Comparison of ENCODE assay signal across 9 cellular contexts in the genomic region with DNA sequence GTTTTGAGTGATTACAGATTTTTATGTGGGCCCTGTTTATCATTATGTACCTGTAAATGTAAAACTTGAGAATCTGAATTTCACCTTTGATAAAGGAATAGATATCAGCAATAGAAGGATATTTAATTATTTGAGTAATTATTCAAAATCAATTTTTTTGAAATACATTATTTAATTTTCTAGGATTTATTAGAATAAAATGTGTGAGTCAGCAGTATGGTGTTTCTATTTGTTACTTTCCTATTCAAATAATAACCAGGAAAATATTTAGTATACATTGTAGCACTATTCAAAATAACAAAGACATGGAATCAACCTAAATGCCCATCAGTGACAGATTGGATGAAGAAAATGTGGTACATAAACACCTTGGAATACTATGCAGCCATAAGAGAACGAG.
"Had no signal": no experiment of that assay in that cellular context is flagged by ENCODE, and none has a peak within 500 bp of the region (broad histone marks: within the 10 kb centered on the region; RNA-seq: fewer than 3 reads in every experiment).

No MANE protein-coding gene starts in this region.

- FAIRE-seq: H1, H54, HepG2 had no signal

- H3K4me2 ChIP-seq: GM23338 had no signal

- H3K4me3 ChIP-seq: GM23338 had no signal

- ATAC-seq: GM23338, HepG2 had no signal

- H3K36me3 Mint-ChIP-seq: IgD-negative memory B cell had no signal

- H3K9me3 Mint-ChIP-seq: GM23338, H9, IgD-negative memory B cell had no signal

- H3K27ac ChIP-seq: HL-60 had no signal

- H3K4me1 Mint-ChIP-seq: GM23338, H9, IgD-negative memory B cell had no signal

- H2AFZ ChIP-seq: GM23338 had no signal

- H3K27me3 Mint-ChIP-seq: IgD-negative memory B cell had no signal

- H3K4me3 Mint-ChIP-seq: GM23338, H9, IgD-negative memory B cell had no signal

- H3K27ac Mint-ChIP-seq: GM23338, H9, IgD-negative memory B cell had no signal

- DNase-seq: H9, HCEC 1CT, KG1 had no signal
